ENCODE assay signal across 21 cellular contexts in the genomic region with DNA sequence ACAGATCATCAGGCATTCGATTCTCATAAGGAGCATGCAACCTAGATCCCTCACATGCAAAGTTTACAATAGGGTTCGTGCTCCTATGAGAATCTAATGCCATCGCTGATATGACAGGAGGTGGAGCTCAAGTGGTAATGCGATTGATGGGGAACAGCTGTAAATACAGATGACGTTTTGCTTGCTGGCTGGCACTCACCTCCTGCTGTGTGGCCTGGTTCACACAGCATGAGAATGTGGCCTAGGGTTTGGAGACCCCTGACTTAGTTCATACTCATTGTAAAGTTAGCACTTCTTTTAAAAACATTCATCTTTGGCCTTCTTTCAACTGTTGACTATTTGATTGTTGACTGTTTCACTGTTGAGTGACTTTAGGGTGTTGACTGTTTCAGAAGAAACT.
"Had no signal": no experiment of that assay in that cellular context is flagged by ENCODE, and none has a peak within 500 bp of the region (broad histone marks: within the 10 kb centered on the region; RNA-seq: fewer than 3 reads in every experiment).

No MANE protein-coding gene starts in this region.

- ATAC-seq: activated CD8-positive, alpha-beta T cell treated with anti-CD3 and anti-CD28 coated beads, Interleukin-2, amount 10 ng/mL, durations not matched to agents 7 days and 5 days; activated naive CD8-positive, alpha-beta T cell treated with anti-CD3 and anti-CD28 coated beads, Interleukin-2, amount 50 U/mL, for 24 hours; esophagus mucosa; gastrocnemius medialis; left lung; right cardiac atrium; stimulated activated naive CD8-positive, alpha-beta T cell treated with anti-CD3 and anti-CD28 coated beads, Interleukin-15, amount 100 ng/mL, for 72 hours had no signal

- FAIRE-seq: endothelial cell of umbilical vein had no signal

- H3K4me3 ChIP-seq: gastrocnemius medialis, left lung, ovary, tibial artery had no signal

- H3K36me3 ChIP-seq: gastrocnemius medialis, left lung, neutrophil, ovary, tibial artery had no signal

- H3K27ac ChIP-seq: gastrocnemius medialis, left lung, neutrophil, ovary, tibial artery had no signal

- H3K4me1 ChIP-seq: gastrocnemius medialis, left lung, tibial artery had no signal

- H3K27me3 ChIP-seq: gastrocnemius medialis, left lung, ovary, tibial artery had no signal

- H3K9me3 ChIP-seq: gastrocnemius medialis, left lung, neutrophil, ovary, tibial artery had no signal

- DNase-seq: activated CD4-positive, alpha-beta T cell treated with anti-CD3 and anti-CD28 coated beads for 1 hour; activated CD4-positive, alpha-beta T cell treated with anti-CD3 and anti-CD28 coated beads, Interleukin-2, amount 50 U/mL, for 1 hour; activated CD8-positive, alpha-beta T cell treated with anti-CD3 and anti-CD28 coated beads, Interleukin-2, amount 10 ng/mL, durations not matched to agents 7 days and 5 days; activated gamma-delta T cell; activated naive CD4-positive, alpha-beta T cell treated with anti-CD3 and anti-CD28 coated beads, Interleukin-2, amount 50 U/mL, for 16 hours; activated naive CD8-positive, alpha-beta T cell treated with anti-CD3 and anti-CD28 coated beads, Interleukin-2, amount 50 U/mL, for 24 hours; caudate nucleus; effector memory CD4-positive, alpha-beta T cell; gastrocnemius medialis; hippocampal formation; kidney glomerular epithelial cell; left lung; ovary; right cardiac atrium; stimulated activated CD4-positive, alpha-beta T cell treated with anti-CD3 and anti-CD28 coated beads, Interleukin-1b, Interleukin-23, amount 100 ng/mL, for 48 hours; stimulated activated naive CD8-positive, alpha-beta T cell treated with anti-CD3 and anti-CD28 coated beads, Interleukin-15, amount 100 ng/mL, for 72 hours; T-helper 9 cell; tibial artery had no signal
